In the genomic region with DNA sequence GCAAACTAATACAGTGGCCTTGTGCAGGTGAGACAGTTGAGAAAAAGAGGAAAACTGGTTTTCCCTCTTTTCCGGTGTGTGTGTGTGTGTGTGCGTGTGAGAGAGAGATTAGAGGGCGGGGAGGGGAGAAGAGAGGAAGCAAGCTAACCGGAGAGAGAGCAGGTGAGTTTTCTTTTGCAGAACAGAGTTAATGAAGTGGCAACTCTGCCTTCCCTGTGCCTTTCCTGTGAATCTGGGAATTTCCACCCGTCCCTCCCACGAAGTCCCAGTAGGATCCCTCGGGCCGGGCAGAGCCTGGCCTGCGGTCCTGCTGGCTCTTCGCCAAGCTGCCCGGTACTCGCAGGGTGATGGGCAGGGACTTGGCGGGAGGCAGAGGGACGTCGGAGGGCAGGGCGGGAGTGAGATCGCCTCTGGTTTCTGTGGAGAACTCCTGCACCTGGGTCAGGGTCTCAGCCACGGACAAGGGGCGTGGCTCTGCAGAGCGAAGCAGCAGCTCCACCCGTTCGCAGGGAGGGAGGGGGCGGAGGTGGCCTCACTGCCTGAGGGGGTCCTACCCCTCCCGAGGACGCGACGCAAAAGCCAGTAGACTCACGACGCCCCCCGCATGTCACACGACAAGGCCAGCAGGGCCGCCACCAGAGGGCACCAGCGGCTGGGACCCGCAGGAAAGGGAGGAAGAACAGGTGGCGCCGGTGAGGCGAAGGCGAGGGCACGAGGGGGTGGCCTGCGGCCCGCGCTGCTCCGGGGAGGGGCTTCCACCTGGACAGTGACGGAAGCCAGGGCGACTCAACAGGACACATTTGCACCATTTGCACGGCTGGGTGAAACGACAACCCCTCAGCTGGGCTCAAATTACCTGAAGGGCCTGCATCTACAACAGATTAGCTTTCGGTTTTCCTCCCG, we compare ENCODE assay signal across 1 cellular context.
TF ChIP-seq lines count a peak whose summit lies in the region.

No MANE protein-coding gene starts in this region.

TF ChIP-seq in K562, 482 proteins besides CTCF, POLR2A, EP300 and RAD21 (continued from another document and continues in another):
- TF ChIP-seq, protein P1, sequence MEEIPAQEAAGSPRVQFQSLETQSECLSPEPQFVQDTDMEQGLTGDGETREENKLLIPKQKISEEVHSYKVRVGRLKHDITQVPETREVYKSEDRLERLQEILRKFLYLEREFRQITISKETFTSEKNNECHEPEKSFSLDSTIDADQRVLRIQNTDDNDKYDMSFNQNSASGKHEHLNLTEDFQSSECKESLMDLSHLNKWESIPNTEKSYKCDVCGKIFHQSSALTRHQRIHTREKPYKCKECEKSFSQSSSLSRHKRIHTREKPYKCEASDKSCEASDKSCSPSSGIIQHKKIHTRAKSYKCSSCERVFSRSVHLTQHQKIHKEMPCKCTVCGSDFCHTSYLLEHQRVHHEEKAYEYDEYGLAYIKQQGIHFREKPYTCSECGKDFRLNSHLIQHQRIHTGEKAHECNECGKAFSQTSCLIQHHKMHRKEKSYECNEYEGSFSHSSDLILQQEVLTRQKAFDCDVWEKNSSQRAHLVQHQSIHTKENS (CRISPR knock-in tag; IDR thresholded peaks at IDR 0.05) = no peak
- TF ChIP-seq, protein P2, sequence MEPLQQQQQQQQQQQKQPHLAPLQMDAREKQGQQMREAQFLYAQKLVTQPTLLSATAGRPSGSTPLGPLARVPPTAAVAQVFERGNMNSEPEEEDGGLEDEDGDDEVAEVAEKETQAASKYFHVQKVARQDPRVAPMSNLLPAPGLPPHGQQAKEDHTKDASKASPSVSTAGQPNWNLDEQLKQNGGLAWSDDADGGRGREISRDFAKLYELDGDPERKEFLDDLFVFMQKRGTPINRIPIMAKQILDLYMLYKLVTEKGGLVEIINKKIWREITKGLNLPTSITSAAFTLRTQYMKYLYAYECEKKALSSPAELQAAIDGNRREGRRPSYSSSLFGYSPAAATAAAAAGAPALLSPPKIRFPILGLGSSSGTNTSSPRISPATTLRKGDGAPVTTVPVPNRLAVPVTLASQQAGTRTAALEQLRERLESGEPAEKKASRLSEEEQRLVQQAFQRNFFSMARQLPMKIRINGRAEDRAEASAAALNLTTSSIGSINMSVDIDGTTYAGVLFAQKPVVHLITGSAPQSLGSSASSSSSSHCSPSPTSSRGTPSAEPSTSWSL (CRISPR knock-in tag; IDR thresholded peaks at IDR 0.05; ENCODE audit: borderline replicate concordance) = 0 out of 2 replicates have a peak, but pooled peaks have one; percentile 7
- TF ChIP-seq ZKSCAN1 (IDR thresholded peaks at IDR 0.05; ENCODE audit: low read depth, low read length) (no peak), ETS2 (tag; IDR thresholded peaks at IDR 0.05; ENCODE audit: borderline replicate concordance, poor library complexity, severe bottlenecking) (no peak), MXI1 (IDR thresholded peaks at IDR 0.05; ENCODE audit: low read depth, low read length) (no peak), KAT7 (CRISPR knock-in tag; IDR thresholded peaks at IDR 0.05; ENCODE audit: borderline replicate concordance) (peak; percentile 95), RBM39 (optimal IDR thresholded peaks at IDR 0.05; ENCODE audit: low read depth, low read length) (no peak), ARID2 (IDR thresholded peaks at IDR 0.05) (no peak), ZNF75A (CRISPR knock-in tag; IDR thresholded peaks at IDR 0.05) (no peak), ZNF589 (CRISPR knock-in tag; IDR thresholded peaks at IDR 0.05; ENCODE audit: low read depth) (no peak), ZNF274 (IDR thresholded peaks at IDR 0.05; ENCODE audit: borderline replicate concordance, low read depth, low read length) (no peak), MCM2 (IDR thresholded peaks at IDR 0.05; ENCODE audit: low read depth) (no peak), NFYB (IDR thresholded peaks at IDR 0.05; ENCODE audit: extremely low read depth, insufficient read length) (no peak), MAFG (tag; conservative IDR thresholded peaks at IDR 0.05) (no peak), SRSF7 (optimal IDR thresholded peaks at IDR 0.05; ENCODE audit: low read depth, low read length) (no peak), CREBBP (IDR thresholded peaks at IDR 0.05; ENCODE audit: low read depth, low read length) (no peak), RFX1 (IDR thresholded peaks at IDR 0.05) (no peak), MYNN (IDR thresholded peaks at IDR 0.05) (peak; percentile 31; the same call in 1 of the 2 replicates), MYNN (CRISPR knock-in tag; IDR thresholded peaks at IDR 0.05) (no peak), KLF16 (IDR thresholded peaks at IDR 0.05) (peak; percentile 55; the same call in 1 of the 2 replicates), ELF1 (tag; IDR thresholded peaks at IDR 0.05) (no peak), BDP1 (IDR thresholded peaks at IDR 0.05; ENCODE audit: insufficient read depth, insufficient read length) (no peak), ARHGAP35 (IDR thresholded peaks at IDR 0.05; ENCODE audit: partially characterized antibody) (no peak), FOXK2 (conservative IDR thresholded peaks at IDR 0.05 in 1 of 2, IDR thresholded peaks at IDR 0.05 in 1 of 2; ENCODE audit: low read depth in 2 of 2) (peak in 1 of 2 experiments; percentile 36; a peak in 1 of 4 replicates), LEF1 (IDR thresholded peaks at IDR 0.05) (no peak), SIN3A (IDR thresholded peaks at IDR 0.05; ENCODE audit: borderline replicate concordance in 2 of 2, control insufficient read depth in 1 of 2, low read depth in 2 of 2, low read length in 2 of 2) (no peak), TEAD4 (IDR thresholded peaks at IDR 0.05; ENCODE audit: low read length) (peak; percentile 54; the same call in 1 of the 2 replicates), TEAD4 (CRISPR knock-in tag; IDR thresholded peaks at IDR 0.05; ENCODE audit: borderline replicate concordance) (peak; percentile 93; the same call in 1 of the 2 replicates), BHLHE40 (IDR thresholded peaks at IDR 0.05; ENCODE audit: low read length) (peak; percentile 58), ZNF717 (CRISPR knock-in tag; IDR thresholded peaks at IDR 0.05) (no peak), DPF2 (IDR thresholded peaks at IDR 0.05) (no peak; the same call in none of the 2 replicates), SAP30 (IDR thresholded peaks at IDR 0.05; ENCODE audit: borderline replicate concordance, insufficient read depth, low read depth, low read length, poor library complexity, severe bottlenecking) (no peak), ZNF24 (IDR thresholded peaks at IDR 0.05) (peak; percentile 20; the same call in 1 of the 2 replicates), ZNF79 (CRISPR knock-in tag; IDR thresholded peaks at IDR 0.05; ENCODE audit: low read depth) (no peak), ASH1L (IDR thresholded peaks at IDR 0.05; ENCODE audit: borderline replicate concordance, low read depth, partially characterized antibody) (peak; percentile 40), SMARCC2 (IDR thresholded peaks at IDR 0.05; ENCODE audit: low read depth) (no peak)
- TF ChIP-seq, protein P3, sequence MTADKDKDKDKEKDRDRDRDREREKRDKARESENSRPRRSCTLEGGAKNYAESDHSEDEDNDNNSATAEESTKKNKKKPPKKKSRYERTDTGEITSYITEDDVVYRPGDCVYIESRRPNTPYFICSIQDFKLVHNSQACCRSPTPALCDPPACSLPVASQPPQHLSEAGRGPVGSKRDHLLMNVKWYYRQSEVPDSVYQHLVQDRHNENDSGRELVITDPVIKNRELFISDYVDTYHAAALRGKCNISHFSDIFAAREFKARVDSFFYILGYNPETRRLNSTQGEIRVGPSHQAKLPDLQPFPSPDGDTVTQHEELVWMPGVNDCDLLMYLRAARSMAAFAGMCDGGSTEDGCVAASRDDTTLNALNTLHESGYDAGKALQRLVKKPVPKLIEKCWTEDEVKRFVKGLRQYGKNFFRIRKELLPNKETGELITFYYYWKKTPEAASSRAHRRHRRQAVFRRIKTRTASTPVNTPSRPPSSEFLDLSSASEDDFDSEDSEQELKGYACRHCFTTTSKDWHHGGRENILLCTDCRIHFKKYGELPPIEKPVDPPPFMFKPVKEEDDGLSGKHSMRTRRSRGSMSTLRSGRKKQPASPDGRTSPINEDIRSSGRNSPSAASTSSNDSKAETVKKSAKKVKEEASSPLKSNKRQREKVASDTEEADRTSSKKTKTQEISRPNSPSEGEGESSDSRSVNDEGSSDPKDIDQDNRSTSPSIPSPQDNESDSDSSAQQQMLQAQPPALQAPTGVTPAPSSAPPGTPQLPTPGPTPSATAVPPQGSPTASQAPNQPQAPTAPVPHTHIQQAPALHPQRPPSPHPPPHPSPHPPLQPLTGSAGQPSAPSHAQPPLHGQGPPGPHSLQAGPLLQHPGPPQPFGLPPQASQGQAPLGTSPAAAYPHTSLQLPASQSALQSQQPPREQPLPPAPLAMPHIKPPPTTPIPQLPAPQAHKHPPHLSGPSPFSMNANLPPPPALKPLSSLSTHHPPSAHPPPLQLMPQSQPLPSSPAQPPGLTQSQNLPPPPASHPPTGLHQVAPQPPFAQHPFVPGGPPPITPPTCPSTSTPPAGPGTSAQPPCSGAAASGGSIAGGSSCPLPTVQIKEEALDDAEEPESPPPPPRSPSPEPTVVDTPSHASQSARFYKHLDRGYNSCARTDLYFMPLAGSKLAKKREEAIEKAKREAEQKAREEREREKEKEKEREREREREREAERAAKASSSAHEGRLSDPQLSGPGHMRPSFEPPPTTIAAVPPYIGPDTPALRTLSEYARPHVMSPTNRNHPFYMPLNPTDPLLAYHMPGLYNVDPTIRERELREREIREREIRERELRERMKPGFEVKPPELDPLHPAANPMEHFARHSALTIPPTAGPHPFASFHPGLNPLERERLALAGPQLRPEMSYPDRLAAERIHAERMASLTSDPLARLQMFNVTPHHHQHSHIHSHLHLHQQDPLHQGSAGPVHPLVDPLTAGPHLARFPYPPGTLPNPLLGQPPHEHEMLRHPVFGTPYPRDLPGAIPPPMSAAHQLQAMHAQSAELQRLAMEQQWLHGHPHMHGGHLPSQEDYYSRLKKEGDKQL (CRISPR knock-in tag; IDR thresholded peaks at IDR 0.05; ENCODE audit: borderline replicate concordance) = no peak
- TF ChIP-seq, protein P4, sequence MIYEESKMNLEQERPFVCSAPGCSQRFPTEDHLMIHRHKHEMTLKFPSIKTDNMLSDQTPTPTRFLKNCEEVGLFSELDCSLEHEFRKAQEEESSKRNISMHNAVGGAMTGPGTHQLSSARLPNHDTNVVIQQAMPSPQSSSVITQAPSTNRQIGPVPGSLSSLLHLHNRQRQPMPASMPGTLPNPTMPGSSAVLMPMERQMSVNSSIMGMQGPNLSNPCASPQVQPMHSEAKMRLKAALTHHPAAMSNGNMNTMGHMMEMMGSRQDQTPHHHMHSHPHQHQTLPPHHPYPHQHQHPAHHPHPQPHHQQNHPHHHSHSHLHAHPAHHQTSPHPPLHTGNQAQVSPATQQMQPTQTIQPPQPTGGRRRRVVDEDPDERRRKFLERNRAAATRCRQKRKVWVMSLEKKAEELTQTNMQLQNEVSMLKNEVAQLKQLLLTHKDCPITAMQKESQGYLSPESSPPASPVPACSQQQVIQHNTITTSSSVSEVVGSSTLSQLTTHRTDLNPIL (CRISPR knock-in tag; IDR thresholded peaks at IDR 0.05) = no peak
- TF ChIP-seq, protein P5, sequence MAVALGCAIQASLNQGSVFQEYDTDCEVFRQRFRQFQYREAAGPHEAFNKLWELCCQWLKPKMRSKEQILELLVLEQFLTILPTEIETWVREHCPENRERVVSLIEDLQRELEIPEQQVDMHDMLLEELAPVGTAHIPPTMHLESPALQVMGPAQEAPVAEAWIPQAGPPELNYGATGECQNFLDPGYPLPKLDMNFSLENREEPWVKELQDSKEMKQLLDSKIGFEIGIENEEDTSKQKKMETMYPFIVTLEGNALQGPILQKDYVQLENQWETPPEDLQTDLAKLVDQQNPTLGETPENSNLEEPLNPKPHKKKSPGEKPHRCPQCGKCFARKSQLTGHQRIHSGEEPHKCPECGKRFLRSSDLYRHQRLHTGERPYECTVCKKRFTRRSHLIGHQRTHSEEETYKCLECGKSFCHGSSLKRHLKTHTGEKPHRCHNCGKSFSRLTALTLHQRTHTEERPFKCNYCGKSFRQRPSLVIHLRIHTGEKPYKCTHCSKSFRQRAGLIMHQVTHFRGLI (CRISPR knock-in tag; IDR thresholded peaks at IDR 0.05) = no peak
- TF ChIP-seq, protein P6, sequence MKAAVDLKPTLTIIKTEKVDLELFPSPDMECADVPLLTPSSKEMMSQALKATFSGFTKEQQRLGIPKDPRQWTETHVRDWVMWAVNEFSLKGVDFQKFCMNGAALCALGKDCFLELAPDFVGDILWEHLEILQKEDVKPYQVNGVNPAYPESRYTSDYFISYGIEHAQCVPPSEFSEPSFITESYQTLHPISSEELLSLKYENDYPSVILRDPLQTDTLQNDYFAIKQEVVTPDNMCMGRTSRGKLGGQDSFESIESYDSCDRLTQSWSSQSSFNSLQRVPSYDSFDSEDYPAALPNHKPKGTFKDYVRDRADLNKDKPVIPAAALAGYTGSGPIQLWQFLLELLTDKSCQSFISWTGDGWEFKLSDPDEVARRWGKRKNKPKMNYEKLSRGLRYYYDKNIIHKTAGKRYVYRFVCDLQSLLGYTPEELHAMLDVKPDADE (conservative IDR thresholded peaks at IDR 0.05; ENCODE audit: control insufficient read depth, low read depth, low read length) = peak; percentile 46; the same call in 1 of the 2 replicates
- TF ChIP-seq, protein P7, sequence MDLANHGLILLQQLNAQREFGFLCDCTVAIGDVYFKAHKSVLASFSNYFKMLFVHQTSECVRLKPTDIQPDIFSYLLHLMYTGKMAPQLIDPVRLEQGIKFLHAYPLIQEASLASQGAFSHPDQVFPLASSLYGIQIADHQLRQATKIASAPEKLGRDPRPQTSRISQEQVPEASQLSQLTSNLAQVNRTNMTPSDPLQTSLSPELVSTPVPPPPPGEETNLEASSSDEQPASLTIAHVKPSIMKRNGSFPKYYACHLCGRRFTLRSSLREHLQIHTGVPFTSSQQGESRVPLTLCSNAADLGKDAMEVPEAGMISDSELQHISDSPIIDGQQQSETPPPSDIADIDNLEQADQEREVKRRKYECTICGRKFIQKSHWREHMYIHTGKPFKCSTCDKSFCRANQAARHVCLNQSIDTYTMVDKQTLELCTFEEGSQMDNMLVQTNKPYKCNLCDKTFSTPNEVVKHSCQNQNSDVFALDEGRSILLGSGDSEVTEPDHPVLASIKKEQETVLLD (IDR thresholded peaks at IDR 0.05) = peak; percentile 69
- TF ChIP-seq, protein P8, sequence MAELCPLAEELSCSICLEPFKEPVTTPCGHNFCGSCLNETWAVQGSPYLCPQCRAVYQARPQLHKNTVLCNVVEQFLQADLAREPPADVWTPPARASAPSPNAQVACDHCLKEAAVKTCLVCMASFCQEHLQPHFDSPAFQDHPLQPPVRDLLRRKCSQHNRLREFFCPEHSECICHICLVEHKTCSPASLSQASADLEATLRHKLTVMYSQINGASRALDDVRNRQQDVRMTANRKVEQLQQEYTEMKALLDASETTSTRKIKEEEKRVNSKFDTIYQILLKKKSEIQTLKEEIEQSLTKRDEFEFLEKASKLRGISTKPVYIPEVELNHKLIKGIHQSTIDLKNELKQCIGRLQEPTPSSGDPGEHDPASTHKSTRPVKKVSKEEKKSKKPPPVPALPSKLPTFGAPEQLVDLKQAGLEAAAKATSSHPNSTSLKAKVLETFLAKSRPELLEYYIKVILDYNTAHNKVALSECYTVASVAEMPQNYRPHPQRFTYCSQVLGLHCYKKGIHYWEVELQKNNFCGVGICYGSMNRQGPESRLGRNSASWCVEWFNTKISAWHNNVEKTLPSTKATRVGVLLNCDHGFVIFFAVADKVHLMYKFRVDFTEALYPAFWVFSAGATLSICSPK (IDR thresholded peaks at IDR 0.05; ENCODE audit: borderline replicate concordance) = no peak
- TF ChIP-seq, protein P9, sequence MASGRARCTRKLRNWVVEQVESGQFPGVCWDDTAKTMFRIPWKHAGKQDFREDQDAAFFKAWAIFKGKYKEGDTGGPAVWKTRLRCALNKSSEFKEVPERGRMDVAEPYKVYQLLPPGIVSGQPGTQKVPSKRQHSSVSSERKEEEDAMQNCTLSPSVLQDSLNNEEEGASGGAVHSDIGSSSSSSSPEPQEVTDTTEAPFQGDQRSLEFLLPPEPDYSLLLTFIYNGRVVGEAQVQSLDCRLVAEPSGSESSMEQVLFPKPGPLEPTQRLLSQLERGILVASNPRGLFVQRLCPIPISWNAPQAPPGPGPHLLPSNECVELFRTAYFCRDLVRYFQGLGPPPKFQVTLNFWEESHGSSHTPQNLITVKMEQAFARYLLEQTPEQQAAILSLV (tag; IDR thresholded peaks at IDR 0.05) = no peak
